ENCODE assay signal across 1 cellular context in the genomic region with DNA sequence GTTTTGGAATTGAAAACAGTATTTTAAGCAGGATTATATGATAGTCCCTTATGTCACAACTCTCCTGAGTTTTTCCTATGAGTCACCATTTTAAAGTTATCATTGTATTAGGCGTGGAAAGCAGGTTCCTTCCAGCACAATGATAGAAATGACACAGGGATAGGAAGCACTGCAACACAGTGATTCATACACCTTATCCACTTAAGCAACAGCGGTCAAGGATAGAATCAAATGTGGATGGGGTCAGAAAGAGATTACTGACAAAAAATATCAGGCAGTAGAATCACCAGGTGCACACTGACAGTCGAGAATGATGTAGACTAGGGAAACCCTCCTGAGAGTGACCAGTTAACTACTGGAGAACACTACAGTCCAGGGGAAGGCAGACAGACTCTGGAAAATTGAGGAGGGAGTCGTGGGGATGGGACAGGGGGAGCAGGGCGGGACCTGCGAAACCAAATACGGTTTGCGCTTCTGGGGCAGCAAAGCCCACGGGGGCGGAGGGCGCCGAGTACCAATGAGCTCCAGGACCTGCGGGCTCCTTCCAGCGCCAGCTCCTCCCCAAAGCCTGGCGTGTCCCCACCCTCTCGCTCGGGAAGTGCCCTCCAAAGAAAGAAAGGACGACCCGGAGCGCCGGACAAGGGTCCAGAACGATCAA.
TF ChIP-seq lines count a peak whose summit lies in the region.

No MANE protein-coding gene starts in this region.

TF ChIP-seq in HEK293, 187 proteins besides CTCF, POLR2A, EP300 and RAD21 (continued from another document and continues in another):
- TF ChIP-seq, protein P1, sequence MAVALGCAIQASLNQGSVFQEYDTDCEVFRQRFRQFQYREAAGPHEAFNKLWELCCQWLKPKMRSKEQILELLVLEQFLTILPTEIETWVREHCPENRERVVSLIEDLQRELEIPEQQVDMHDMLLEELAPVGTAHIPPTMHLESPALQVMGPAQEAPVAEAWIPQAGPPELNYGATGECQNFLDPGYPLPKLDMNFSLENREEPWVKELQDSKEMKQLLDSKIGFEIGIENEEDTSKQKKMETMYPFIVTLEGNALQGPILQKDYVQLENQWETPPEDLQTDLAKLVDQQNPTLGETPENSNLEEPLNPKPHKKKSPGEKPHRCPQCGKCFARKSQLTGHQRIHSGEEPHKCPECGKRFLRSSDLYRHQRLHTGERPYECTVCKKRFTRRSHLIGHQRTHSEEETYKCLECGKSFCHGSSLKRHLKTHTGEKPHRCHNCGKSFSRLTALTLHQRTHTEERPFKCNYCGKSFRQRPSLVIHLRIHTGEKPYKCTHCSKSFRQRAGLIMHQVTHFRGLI (tag by site-specific recombination; IDR thresholded peaks at IDR 0.05), result no peak
- TF ChIP-seq PRDM1 (tag by site-specific recombination; IDR thresholded peaks at IDR 0.05), result no peak
- no peak for TF ChIP-seq ZBTB20 (tag by site-specific recombination; IDR thresholded peaks at IDR 0.05)
- TF ChIP-seq ZEB2 (tag by site-specific recombination; IDR thresholded peaks at IDR 0.05), result no peak
- TF ChIP-seq, protein P2, sequence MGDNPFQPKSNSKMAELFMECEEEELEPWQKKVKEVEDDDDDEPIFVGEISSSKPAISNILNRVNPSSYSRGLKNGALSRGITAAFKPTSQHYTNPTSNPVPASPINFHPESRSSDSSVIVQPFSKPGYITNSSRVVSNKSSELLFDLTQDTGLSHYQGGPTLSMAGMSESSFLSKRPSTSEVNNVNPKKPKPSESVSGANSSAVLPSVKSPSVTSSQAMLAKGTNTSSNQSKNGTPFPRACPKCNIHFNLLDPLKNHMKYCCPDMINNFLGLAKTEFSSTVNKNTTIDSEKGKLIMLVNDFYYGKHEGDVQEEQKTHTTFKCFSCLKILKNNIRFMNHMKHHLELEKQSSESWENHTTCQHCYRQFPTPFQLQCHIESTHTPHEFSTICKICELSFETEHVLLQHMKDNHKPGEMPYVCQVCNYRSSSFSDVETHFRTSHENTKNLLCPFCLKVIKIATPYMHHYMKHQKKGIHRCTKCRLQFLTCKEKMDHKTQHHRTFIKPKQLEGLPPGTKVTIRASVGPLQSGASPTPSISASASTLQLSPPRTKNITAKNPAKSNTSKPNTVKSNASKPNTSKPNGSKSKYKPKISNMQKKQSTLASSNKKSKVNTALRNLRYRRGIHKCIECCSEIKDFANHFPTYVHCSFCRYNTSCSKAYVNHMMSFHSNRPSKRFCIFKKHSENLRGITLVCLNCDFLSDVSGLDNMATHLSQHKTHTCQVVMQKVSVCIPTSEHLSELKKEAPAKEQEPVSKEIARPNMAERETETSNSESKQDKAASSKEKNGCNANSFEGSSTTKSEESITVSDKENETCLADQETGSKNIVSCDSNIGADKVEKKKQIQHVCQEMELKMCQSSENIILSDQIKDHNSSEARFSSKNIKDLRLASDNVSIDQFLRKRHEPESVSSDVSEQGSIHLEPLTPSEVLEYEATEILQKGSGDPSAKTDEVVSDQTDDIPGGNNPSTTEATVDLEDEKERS (tag by site-specific recombination; IDR thresholded peaks at IDR 0.05), result no peak
- TF ChIP-seq ZNF423 (tag by site-specific recombination; IDR thresholded peaks at IDR 0.05), result no peak
- TF ChIP-seq ZNF747 (tag by site-specific recombination; IDR thresholded peaks at IDR 0.05), result no peak
- no peak for TF ChIP-seq TCF7L2 (IDR thresholded peaks at IDR 0.05; ENCODE audit: borderline replicate concordance, low read depth, low read length)
- TF ChIP-seq, protein P3, sequence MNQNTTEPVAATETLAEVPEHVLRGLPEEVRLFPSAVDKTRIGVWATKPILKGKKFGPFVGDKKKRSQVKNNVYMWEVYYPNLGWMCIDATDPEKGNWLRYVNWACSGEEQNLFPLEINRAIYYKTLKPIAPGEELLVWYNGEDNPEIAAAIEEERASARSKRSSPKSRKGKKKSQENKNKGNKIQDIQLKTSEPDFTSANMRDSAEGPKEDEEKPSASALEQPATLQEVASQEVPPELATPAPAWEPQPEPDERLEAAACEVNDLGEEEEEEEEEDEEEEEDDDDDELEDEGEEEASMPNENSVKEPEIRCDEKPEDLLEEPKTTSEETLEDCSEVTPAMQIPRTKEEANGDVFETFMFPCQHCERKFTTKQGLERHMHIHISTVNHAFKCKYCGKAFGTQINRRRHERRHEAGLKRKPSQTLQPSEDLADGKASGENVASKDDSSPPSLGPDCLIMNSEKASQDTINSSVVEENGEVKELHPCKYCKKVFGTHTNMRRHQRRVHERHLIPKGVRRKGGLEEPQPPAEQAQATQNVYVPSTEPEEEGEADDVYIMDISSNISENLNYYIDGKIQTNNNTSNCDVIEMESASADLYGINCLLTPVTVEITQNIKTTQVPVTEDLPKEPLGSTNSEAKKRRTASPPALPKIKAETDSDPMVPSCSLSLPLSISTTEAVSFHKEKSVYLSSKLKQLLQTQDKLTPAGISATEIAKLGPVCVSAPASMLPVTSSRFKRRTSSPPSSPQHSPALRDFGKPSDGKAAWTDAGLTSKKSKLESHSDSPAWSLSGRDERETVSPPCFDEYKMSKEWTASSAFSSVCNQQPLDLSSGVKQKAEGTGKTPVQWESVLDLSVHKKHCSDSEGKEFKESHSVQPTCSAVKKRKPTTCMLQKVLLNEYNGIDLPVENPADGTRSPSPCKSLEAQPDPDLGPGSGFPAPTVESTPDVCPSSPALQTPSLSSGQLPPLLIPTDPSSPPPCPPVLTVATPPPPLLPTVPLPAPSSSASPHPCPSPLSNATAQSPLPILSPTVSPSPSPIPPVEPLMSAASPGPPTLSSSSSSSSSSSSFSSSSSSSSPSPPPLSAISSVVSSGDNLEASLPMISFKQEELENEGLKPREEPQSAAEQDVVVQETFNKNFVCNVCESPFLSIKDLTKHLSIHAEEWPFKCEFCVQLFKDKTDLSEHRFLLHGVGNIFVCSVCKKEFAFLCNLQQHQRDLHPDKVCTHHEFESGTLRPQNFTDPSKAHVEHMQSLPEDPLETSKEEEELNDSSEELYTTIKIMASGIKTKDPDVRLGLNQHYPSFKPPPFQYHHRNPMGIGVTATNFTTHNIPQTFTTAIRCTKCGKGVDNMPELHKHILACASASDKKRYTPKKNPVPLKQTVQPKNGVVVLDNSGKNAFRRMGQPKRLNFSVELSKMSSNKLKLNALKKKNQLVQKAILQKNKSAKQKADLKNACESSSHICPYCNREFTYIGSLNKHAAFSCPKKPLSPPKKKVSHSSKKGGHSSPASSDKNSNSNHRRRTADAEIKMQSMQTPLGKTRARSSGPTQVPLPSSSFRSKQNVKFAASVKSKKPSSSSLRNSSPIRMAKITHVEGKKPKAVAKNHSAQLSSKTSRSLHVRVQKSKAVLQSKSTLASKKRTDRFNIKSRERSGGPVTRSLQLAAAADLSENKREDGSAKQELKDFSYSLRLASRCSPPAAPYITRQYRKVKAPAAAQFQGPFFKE (tag by site-specific recombination; IDR thresholded peaks at IDR 0.05; ENCODE audit: borderline replicate concordance), result no peak
- TF ChIP-seq SETDB1 (IDR thresholded peaks at IDR 0.05; ENCODE audit: insufficient read length, low read length), result no peak
- TF ChIP-seq, protein P4, sequence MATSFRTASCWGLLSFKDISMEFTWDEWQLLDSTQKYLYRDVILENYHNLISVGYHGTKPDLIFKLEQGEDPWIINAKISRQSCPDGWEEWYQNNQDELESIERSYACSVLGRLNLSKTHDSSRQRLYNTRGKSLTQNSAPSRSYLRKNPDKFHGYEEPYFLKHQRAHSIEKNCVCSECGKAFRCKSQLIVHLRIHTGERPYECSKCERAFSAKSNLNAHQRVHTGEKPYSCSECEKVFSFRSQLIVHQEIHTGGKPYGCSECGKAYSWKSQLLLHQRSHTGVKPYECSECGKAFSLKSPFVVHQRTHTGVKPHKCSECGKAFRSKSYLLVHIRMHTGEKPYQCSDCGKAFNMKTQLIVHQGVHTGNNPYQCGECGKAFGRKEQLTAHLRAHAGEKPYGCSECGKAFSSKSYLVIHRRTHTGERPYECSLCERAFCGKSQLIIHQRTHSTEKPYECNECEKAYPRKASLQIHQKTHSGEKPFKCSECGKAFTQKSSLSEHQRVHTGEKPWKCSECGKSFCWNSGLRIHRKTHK (tag by site-specific recombination; IDR thresholded peaks at IDR 0.05), result no peak
- TF ChIP-seq HOXA7 (CRISPR knock-in tag; IDR thresholded peaks at IDR 0.05; ENCODE audit: borderline replicate concordance), result no peak
- no peak for TF ChIP-seq ZNF626 (tag by site-specific recombination; IDR thresholded peaks at IDR 0.05)
- TF ChIP-seq ZNF629 (tag by site-specific recombination; IDR thresholded peaks at IDR 0.05), result no peak
- no peak for TF ChIP-seq MEIS1 (CRISPR knock-in tag; IDR thresholded peaks at IDR 0.05; ENCODE audit: borderline replicate concordance)
- TF ChIP-seq ZNF623 (tag by site-specific recombination; IDR thresholded peaks at IDR 0.05), result no peak
- no peak for TF ChIP-seq ZNF202 (tag by site-specific recombination; IDR thresholded peaks at IDR 0.05; ENCODE audit: borderline replicate concordance)
- no peak for TF ChIP-seq ZNF19 (tag by site-specific recombination; IDR thresholded peaks at IDR 0.05; ENCODE audit: low read depth)
- TF ChIP-seq ZNF654 (tag by site-specific recombination; IDR thresholded peaks at IDR 0.05; ENCODE audit: low read depth), result no peak
- TF ChIP-seq, protein P5, sequence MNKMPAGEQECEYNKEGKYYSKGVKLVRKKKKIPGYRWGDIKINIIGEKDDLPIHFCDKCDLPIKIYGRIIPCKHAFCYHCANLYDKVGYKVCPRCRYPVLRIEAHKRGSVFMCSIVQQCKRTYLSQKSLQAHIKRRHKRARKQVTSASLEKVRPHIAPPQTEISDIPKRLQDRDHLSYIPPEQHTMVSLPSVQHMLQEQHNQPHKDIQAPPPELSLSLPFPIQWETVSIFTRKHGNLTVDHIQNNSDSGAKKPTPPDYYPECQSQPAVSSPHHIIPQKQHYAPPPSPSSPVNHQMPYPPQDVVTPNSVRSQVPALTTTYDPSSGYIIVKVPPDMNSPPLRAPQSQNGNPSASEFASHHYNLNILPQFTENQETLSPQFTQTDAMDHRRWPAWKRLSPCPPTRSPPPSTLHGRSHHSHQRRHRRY (tag by site-specific recombination; IDR thresholded peaks at IDR 0.05), result no peak
- TF ChIP-seq ZNF24 (tag by site-specific recombination; IDR thresholded peaks at IDR 0.05), result 0 out of 2 replicates have a peak, but pooled peaks have one; percentile 16
- no peak for TF ChIP-seq ZFHX2 (tag by site-specific recombination; conservative IDR thresholded peaks at IDR 0.05)
- no peak for TF ChIP-seq ZNF211 (tag by site-specific recombination; IDR thresholded peaks at IDR 0.05; ENCODE audit: low read depth)
- TF ChIP-seq SALL2 (tag by site-specific recombination; IDR thresholded peaks at IDR 0.05; ENCODE audit: borderline replicate concordance), result no peak
- no peak for TF ChIP-seq ZNF549 (tag by site-specific recombination; IDR thresholded peaks at IDR 0.05)
- no peak for TF ChIP-seq ZNF292 (tag by site-specific recombination; IDR thresholded peaks at IDR 0.05; ENCODE audit: borderline replicate concordance, low read depth)
- TF ChIP-seq ZSCAN30 (tag by site-specific recombination; IDR thresholded peaks at IDR 0.05), result peak; percentile 21; the same call in 1 of the 2 replicates
- TF ChIP-seq, protein P6, sequence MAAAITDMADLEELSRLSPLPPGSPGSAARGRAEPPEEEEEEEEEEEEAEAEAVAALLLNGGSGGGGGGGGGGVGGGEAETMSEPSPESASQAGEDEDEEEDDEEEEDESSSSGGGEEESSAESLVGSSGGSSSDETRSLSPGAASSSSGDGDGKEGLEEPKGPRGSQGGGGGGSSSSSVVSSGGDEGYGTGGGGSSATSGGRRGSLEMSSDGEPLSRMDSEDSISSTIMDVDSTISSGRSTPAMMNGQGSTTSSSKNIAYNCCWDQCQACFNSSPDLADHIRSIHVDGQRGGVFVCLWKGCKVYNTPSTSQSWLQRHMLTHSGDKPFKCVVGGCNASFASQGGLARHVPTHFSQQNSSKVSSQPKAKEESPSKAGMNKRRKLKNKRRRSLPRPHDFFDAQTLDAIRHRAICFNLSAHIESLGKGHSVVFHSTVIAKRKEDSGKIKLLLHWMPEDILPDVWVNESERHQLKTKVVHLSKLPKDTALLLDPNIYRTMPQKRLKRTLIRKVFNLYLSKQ (tag by site-specific recombination; IDR thresholded peaks at IDR 0.05; ENCODE audit: borderline replicate concordance), result no peak
- TF ChIP-seq ZNF37A (tag by site-specific recombination; IDR thresholded peaks at IDR 0.05), result no peak
- no peak for TF ChIP-seq ZNF791 (tag by site-specific recombination; IDR thresholded peaks at IDR 0.05)
- TF ChIP-seq ZXDB (tag by site-specific recombination; IDR thresholded peaks at IDR 0.05), result peak; percentile 30
- peak; percentile 12; the same call in 1 of the 2 replicates for TF ChIP-seq BCL11A (tag by site-specific recombination; IDR thresholded peaks at IDR 0.05; ENCODE audit: low read depth)
- no peak for TF ChIP-seq ZNF214 (tag by site-specific recombination; IDR thresholded peaks at IDR 0.05; ENCODE audit: borderline replicate concordance)
- TF ChIP-seq, protein P7, sequence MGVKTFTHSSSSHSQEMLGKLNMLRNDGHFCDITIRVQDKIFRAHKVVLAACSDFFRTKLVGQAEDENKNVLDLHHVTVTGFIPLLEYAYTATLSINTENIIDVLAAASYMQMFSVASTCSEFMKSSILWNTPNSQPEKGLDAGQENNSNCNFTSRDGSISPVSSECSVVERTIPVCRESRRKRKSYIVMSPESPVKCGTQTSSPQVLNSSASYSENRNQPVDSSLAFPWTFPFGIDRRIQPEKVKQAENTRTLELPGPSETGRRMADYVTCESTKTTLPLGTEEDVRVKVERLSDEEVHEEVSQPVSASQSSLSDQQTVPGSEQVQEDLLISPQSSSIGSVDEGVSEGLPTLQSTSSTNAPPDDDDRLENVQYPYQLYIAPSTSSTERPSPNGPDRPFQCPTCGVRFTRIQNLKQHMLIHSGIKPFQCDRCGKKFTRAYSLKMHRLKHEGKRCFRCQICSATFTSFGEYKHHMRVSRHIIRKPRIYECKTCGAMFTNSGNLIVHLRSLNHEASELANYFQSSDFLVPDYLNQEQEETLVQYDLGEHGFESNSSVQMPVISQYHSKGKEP (tag by site-specific recombination; IDR thresholded peaks at IDR 0.05), result no peak
- no peak for TF ChIP-seq ZNF184 (tag by site-specific recombination; IDR thresholded peaks at IDR 0.05)
- TF ChIP-seq ZNF558 (tag by site-specific recombination; IDR thresholded peaks at IDR 0.05), result no peak
- TF ChIP-seq, protein P8, sequence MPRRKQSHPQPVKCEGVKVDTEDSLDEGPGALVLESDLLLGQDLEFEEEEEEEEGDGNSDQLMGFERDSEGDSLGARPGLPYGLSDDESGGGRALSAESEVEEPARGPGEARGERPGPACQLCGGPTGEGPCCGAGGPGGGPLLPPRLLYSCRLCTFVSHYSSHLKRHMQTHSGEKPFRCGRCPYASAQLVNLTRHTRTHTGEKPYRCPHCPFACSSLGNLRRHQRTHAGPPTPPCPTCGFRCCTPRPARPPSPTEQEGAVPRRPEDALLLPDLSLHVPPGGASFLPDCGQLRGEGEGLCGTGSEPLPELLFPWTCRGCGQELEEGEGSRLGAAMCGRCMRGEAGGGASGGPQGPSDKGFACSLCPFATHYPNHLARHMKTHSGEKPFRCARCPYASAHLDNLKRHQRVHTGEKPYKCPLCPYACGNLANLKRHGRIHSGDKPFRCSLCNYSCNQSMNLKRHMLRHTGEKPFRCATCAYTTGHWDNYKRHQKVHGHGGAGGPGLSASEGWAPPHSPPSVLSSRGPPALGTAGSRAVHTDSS (tag by site-specific recombination; IDR thresholded peaks at IDR 0.05), result no peak
- TF ChIP-seq ZNF23 (tag by site-specific recombination; IDR thresholded peaks at IDR 0.05; ENCODE audit: borderline replicate concordance), result no peak
- no peak for TF ChIP-seq ZNF16 (tag by site-specific recombination; IDR thresholded peaks at IDR 0.05; ENCODE audit: low read depth)
- TF ChIP-seq EGR2 (tag by site-specific recombination; IDR thresholded peaks at IDR 0.05; ENCODE audit: low read depth), result no peak
